In the genomic region with DNA sequence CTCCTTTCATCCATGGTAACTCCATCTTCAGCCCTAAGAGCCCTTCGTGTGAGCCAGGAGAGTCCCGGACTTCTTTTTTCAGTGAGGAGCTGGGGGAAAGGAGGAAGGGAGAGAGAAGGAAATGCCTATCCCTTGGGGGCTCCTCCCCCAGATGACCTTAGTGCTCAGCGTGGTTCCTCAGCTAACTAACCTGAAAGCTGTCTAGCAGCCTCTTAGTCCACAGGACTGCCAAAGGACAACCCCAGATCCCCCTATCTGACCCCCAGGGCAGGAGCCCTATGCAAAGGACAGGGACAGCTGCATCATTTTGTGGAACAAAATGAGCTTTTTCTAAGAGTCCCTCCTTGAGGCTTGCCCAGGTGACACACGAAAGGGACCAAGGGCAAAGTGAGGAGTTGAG, we compare ENCODE assay signal across 21 cellular contexts. TPM values are rescaled to one million over a fixed set of nuclear protein-coding genes. Genes with fewer than 3 reads are reported as not detected.
DNase-seq lines count a peak whose midpoint lies in the region; ATAC-seq, FAIRE-seq and TF ChIP-seq lines count a peak whose summit lies in the region.
"Had no signal": no experiment of that assay in that cellular context is flagged by ENCODE, and none has a peak within 500 bp of the region (broad histone marks: within the 10 kb centered on the region; RNA-seq: fewer than 3 reads in every experiment).

No MANE protein-coding gene starts in this region.

- 3% methylated on average over 4 of the region's 4 CpGs for WGBS in GM12878 (ENCODE audit: insufficient coverage, insufficient replicate concordance, low lambda C conversion rate, missing lambda C conversion rate)

- H2AFZ ChIP-seq in GM12878 (ENCODE audit: control insufficient read depth, low read depth, low read length) = peak overlapping the region; percentile 24

- in situ Hi-C loops in GM12878 (cut with MboI) = no loop called here

- BruUV-seq in GM12878 (replicated peaks; lab: Mats Ljungman, UMichigan) = no TSS peak

- CTCF ChIA-PET in GM12878 (lab: Yijun Ruan, JAX) (interaction anchor here (0.6 to 14.3 kb wide), 13 partner anchors 14 to 317 kb away, joined by 4 to 437 read pairs (median 57); a partner anchor contains a TSS), GM10248 (lab: Yijun Ruan, JAX) (interaction anchor here (1.0 to 9.0 kb wide), 12 partner anchors 7 to 317 kb away, joined by 3 to 150 read pairs (median 12); a partner anchor contains a TSS)

- no peak for FAIRE-seq in GM12878 (lab: Jason Lieb, UNC)

- no peak for TF ChIP-seq RAD21 in GM12878 (IDR thresholded peaks at IDR 0.05; ENCODE audit: insufficient read depth, low read depth, low read length)

- H3K4me3 ChIP-seq in H7 (ENCODE audit: insufficient read depth, low read depth, low read length) = no peak overlapping the region
- H3K4me3 ChIP-seq in GM12878 = no peak overlapping the region
- peak overlapping the region; percentile 59 to 65 for H3K4me3 ChIP-seq in mucosa of rectum (ENCODE audit: low read length in 2 of 2)
- H3K4me3 ChIP-seq: testis had no signal

- no peak overlapping the region for H3K27ac ChIP-seq in GM12878 (ENCODE audit: control insufficient read depth, insufficient read depth)
- peak overlapping the region; percentile 57 to 63 for H3K27ac ChIP-seq in mucosa of rectum (ENCODE audit: low read depth in 2 of 2, low read length in 2 of 2)
- H3K27ac ChIP-seq: esophagus muscularis mucosa, gastroesophageal sphincter, RWPE1, testis had no signal

- H3K9ac ChIP-seq in GM12878 (ENCODE audit: control insufficient read depth, insufficient read depth, low read length) (no peak overlapping the region), mucosa of rectum (ENCODE audit: low read depth in 1 of 2, low read length in 2 of 2) (peak overlapping the region; percentile 52 to 57)

- TF ChIP-seq POLR2A in GM12878 (IDR thresholded peaks at IDR 0.05; ENCODE audit: low read depth, low read length) = no peak

- DNase-seq in H7 (peak; percentile 55), GM12878 (ENCODE audit: low read depth, low spot score) (no peak), NCI-H146 (lab: John Stamatoyannopoulos, UW) (no peak), GM10248 (ENCODE audit: extremely low spot score) (no peak)
- DNase-seq: ACHN; activated CD4-positive, CD25-positive, alpha-beta regulatory T cell treated with anti-CD3 and anti-CD28 coated beads, Interleukin-2, amount 50 U/mL, for 72 hours; activated naive CD8-positive, alpha-beta T cell treated with anti-CD3 and anti-CD28 coated beads, Interleukin-2, amount 10 ng/mL, durations not matched to agents 7 days and 5 days; effector CD8-positive, alpha-beta T cell; NCI-H1417 treated with DMSO at 0.1 percent for 48 hours; T-helper 9 cell had no signal

- ATAC-seq in GM12878 (no peak), HG03095 (IDR thresholded peaks at IDR 0.05; ENCODE audit: unreplicated experiment) (no peak)
- ATAC-seq: natural killer cell treated with Interleukin-12 subunit alpha and Interleukin-12 subunit beta and Interleukin-15 and Interleukin-18, amount 100 ng/mL, for 72 hours; stimulated activated memory B cell treated with anti-CD40 and anti-IgM and Interleukin-4, amounts not matched to agents 10 μg/mL and 1 μg/mL and 100 μg/mL, for 72 hours had no signal

- POLR2A ChIA-PET in GM12878 (lab: Charles Lee) (interaction anchor here (0.6 to 4.5 kb wide), 2 partner anchors 21 to 26 kb away, joined by 3 to 42 read pairs; a partner anchor contains a TSS), GM10248 (lab: Yijun Ruan, JAX) (no interaction called here)

- TF ChIP-seq EP300 in GM12878 (IDR thresholded peaks at IDR 0.05; ENCODE audit: borderline replicate concordance in 1 of 2, control insufficient read depth in 1 of 2, low read depth in 2 of 2, low read length in 2 of 2) = no peak

- H3K36me3 ChIP-seq in H7 (replicated peaks; ENCODE audit: control insufficient read depth, insufficient read depth, low read length) (no peaks in the 10 kb centered on the region; the same call in 1 of the 2 replicates), GM12878 (ENCODE audit: control insufficient read depth in 2 of 2, insufficient read depth in 2 of 2, low read length in 1 of 2) (no peaks in the 10 kb centered on the region), mucosa of rectum (ENCODE audit: control insufficient read depth in 2 of 2, insufficient read depth in 2 of 2, low read length in 2 of 2) (peaks cover 15 to 16% of the 10 kb centered on the region in 2 donors)

- intact Hi-C loops in GM12878 (cut with micrococcal nuclease; ENCODE audit: unreplicated experiment) = no loop called here

- H3K4me1 ChIP-seq in GM12878 (ENCODE audit: control insufficient read depth, insufficient read depth, low read length) (peaks cover 29% of the 10 kb centered on the region), mucosa of rectum (ENCODE audit: control insufficient read depth in 2 of 2, insufficient read depth in 2 of 2, low read length in 2 of 2) (peaks cover 9 to 17% of the 10 kb centered on the region in 2 donors)

- no peaks in the 10 kb centered on the region for H3K79me2 ChIP-seq in GM12878 (ENCODE audit: control insufficient read depth, insufficient read depth, low read length)

- no peaks in the 10 kb centered on the region for H3K9me3 ChIP-seq in GM12878 (replicated peaks; ENCODE audit: control insufficient read depth, insufficient read depth, low read length)
- no peaks in the 10 kb centered on the region for H3K9me3 ChIP-seq in mucosa of rectum (ENCODE audit: control insufficient read depth in 2 of 2, low read length in 2 of 2)
- H3K9me3 ChIP-seq: esophagus muscularis mucosa, gastroesophageal sphincter, testis had no signal

- H4K20me1 ChIP-seq in GM12878 (ENCODE audit: control insufficient read depth, insufficient read depth) = no peaks in the 10 kb centered on the region

- H3K4me2 ChIP-seq in GM12878 (ENCODE audit: control insufficient read depth, insufficient read depth) = no peak overlapping the region

- TF ChIP-seq CTCF in GM12878 (IDR thresholded peaks at IDR 0.05 in 2 of 3, conservative IDR thresholded peaks at IDR 0.05 in 1 of 3; ENCODE audit: control insufficient read depth in 2 of 3, extremely low read depth in 1 of 3, insufficient read depth in 1 of 3, low read depth in 3 of 3, low read length in 3 of 3) = no peak
- no peak for TF ChIP-seq CTCF in GM10248 (IDR thresholded peaks at IDR 0.05; ENCODE audit: control extremely low read depth, extremely low read depth, low read depth, missing control alignments)

- RAD21 ChIA-PET in GM12878 (lab: Charles Lee; ENCODE audit: unreplicated experiment) = interaction anchor here (1.0 to 6.7 kb wide), 7 partner anchors 14 to 319 kb away, joined by 3 to 182 read pairs (median 33); a partner anchor contains a TSS

- SMC1A ChIA-PET in GM12878 (lab: Charles Lee; ENCODE audit: uncharacterized antibody, unreplicated experiment) = interaction anchor here (1.0 to 9.0 kb wide), 8 partner anchors 14 to 81 kb away, joined by 3 to 134 read pairs (median 10); a partner anchor contains a TSS

- H3K27me3 ChIP-seq in H7 (ENCODE audit: control insufficient read depth, insufficient read depth, low read length) (peaks cover 44% of the 10 kb centered on the region), GM12878 (replicated peaks in 1 of 2; ENCODE audit: control insufficient read depth in 2 of 2, insufficient read depth in 2 of 2, low read length in 1 of 2) (no peaks in the 10 kb centered on the region), mucosa of rectum (ENCODE audit: control insufficient read depth in 2 of 2, insufficient read depth in 2 of 2, low read length in 2 of 2) (peaks cover under 1 to 8% of the 10 kb centered on the region in 2 donors)
- H3K27me3 ChIP-seq: testis had no signal

TF ChIP-seq in GM12878, 131 proteins besides CTCF, POLR2A, EP300 and RAD21 (continues in another document):
- TF ChIP-seq EZH2 (IDR thresholded peaks at IDR 0.05; ENCODE audit: borderline replicate concordance, control insufficient read depth, low read depth, low read length) (no peak), NR2C2 (IDR thresholded peaks at IDR 0.05; ENCODE audit: borderline replicate concordance, control insufficient read depth, insufficient read length, low read depth) (no peak)

RNA-seq across cellular contexts. Expression of a gene that starts 7.9 kb away (rescaled TPM):
- total RNA-seq in H7 (2014; rRNA removed; shearing (Covaris generic)) = 3.7 and 8.0 TPM in 2 replicates
- total RNA-seq in GM12878 (2013; cell fraction: nucleolus; rRNA removed) = 0.78 and 1.1 TPM in 2 replicates
- total RNA-seq in GM12878 (2014; rRNA removed) (3.6 and 4.1 TPM in 2 replicates), GM12878 (2014; rRNA removed; fragmentation: Illumina TruSeq; extraction: Trizol) (1.8 and 2.0 TPM in 2 replicates), GM12878 (2021) (2.9 TPM in 2 replicates)
- polyA plus RNA-seq in GM12878 (2011; ENCODE audit: low read depth) = 0.49 TPM
- polyA plus RNA-seq in GM12878 (2011; rRNA removed) (6.3 and 7.8 TPM in 2 replicates), GM12878 (2014; fragmentation: Illumina TruSeq; extraction: Trizol) (1.1 and 1.8 TPM in 2 replicates), GM12878 (2014; fragmentation: Nextera tagmentation; extraction: Ambion mirVana) (1 to 10 TPM in 1 of 2 experiments, under 1 TPM in 1; 0.68 to 1.3 TPM), GM12878 (2014; rRNA removed) (2.1 and 2.4 TPM in 2 replicates), GM12878 (2016; fragmentation: Nextera tagmentation; extraction: Ambion mirVana) (1 to 10 TPM; 4.3 to 6.4 TPM)
- 8.7 and 9.6 TPM in 2 replicates for polyA plus RNA-seq in GM12878 (2011; cell fraction: cytosol; rRNA removed)
- 5.0 and 5.3 TPM in 2 replicates for polyA plus RNA-seq in GM12878 (2011; cell fraction: nucleus; rRNA removed)
- polyA plus RNA-seq in GM12878 (2012) = 1.1 and 1.8 TPM in 2 replicates
- 3.9 and 5.2 TPM in 2 replicates for polyA minus RNA-seq in GM12878 (2011; rRNA and poly(A)+ RNA removed)
- polyA minus RNA-seq in GM12878 (2011; cell fraction: cytosol; rRNA and poly(A)+ RNA removed) = 1.6 and 4.1 TPM in 2 replicates
- 1.1 and 2.1 TPM in 2 replicates for polyA minus RNA-seq in GM12878 (2011; cell fraction: nucleus; rRNA and poly(A)+ RNA removed)

RNA-seq across cellular contexts. Expression of a gene that starts 22.2 kb away (rescaled TPM):
- total RNA-seq in H7 (2014; rRNA removed; shearing (Covaris generic)) = 0.28 and 1.6 TPM in 2 replicates
- 6.4 and 11.8 TPM in 2 replicates for total RNA-seq in GM12878 (2013; cell fraction: nucleolus; rRNA removed)
- total RNA-seq in GM12878 (2014; rRNA removed) (1.9 and 2.3 TPM in 2 replicates), GM12878 (2014; rRNA removed; fragmentation: Illumina TruSeq; extraction: Trizol) (0.28 and 0.49 TPM in 2 replicates), GM12878 (2021) (1.1 and 1.2 TPM in 2 replicates)
- polyA plus RNA-seq in GM12878 (2011; ENCODE audit: low read depth) = 0.42 TPM
- polyA plus RNA-seq in GM12878 (2011; rRNA removed) (3.2 and 5.1 TPM in 2 replicates), GM12878 (2014; fragmentation: Illumina TruSeq; extraction: Trizol) (0.16 TPM in 1 of 2 replicates, not detected in the other), GM12878 (2014; fragmentation: Nextera tagmentation; extraction: Ambion mirVana) (under 1 TPM in 1 of 2 experiments, not detected in 1; 0.07 TPM), GM12878 (2014; rRNA removed) (1.1 and 1.3 TPM in 2 replicates), GM12878 (2016; fragmentation: Nextera tagmentation; extraction: Ambion mirVana) (1 to 10 TPM; 1.1 to 1.5 TPM)
- 4.7 and 9.5 TPM in 2 replicates for polyA plus RNA-seq in GM12878 (2011; cell fraction: cytosol; rRNA removed)
- 42.0 and 42.5 TPM in 2 replicates for polyA plus RNA-seq in GM12878 (2011; cell fraction: nucleus; rRNA removed)
- 0.97 and 2.0 TPM in 2 replicates for polyA plus RNA-seq in GM12878 (2012)
- 3.4 and 4.5 TPM in 2 replicates for polyA minus RNA-seq in GM12878 (2011; rRNA and poly(A)+ RNA removed)
- polyA minus RNA-seq in GM12878 (2011; cell fraction: cytosol; rRNA and poly(A)+ RNA removed) = 2.4 and 3.0 TPM in 2 replicates
- polyA minus RNA-seq in GM12878 (2011; cell fraction: nucleus; rRNA and poly(A)+ RNA removed) = 11.5 and 18.7 TPM in 2 replicates
- total RNA-seq: activated naive CD8-positive, alpha-beta T cell treated with anti-CD3 and anti-CD28 coated beads, Interleukin-2, amount 10 ng/mL, durations not matched to agents 7 days and 5 days; activated T-helper 2 cell treated with anti-CD3 and anti-CD28 coated beads, Interferon-gamma antibody, Interleukin-2, Interleukin-4, amounts not matched to agents 10 μg/mL and 5 μg/mL and 100 μg/mL, durations not matched to agents 14 hours and 24 hours and 36 hours; chondrocyte; esophagus muscularis mucosa; mesenteric fat pad; natural killer cell treated with Interleukin-12 subunit alpha and Interleukin-12 subunit beta and Interleukin-15 and Interleukin-18, amount 100 ng/mL, for 72 hours had no signal

Comparison
In these comparisons a context has a peak if more than half of its experiments do, and no peak if none do; other contexts are left out.
1. H3K4me3 ChIP-seq: peak in mucosa of rectum (2 of 2); none in H7 (single experiment) and GM12878 (single experiment).